In the genomic region with DNA sequence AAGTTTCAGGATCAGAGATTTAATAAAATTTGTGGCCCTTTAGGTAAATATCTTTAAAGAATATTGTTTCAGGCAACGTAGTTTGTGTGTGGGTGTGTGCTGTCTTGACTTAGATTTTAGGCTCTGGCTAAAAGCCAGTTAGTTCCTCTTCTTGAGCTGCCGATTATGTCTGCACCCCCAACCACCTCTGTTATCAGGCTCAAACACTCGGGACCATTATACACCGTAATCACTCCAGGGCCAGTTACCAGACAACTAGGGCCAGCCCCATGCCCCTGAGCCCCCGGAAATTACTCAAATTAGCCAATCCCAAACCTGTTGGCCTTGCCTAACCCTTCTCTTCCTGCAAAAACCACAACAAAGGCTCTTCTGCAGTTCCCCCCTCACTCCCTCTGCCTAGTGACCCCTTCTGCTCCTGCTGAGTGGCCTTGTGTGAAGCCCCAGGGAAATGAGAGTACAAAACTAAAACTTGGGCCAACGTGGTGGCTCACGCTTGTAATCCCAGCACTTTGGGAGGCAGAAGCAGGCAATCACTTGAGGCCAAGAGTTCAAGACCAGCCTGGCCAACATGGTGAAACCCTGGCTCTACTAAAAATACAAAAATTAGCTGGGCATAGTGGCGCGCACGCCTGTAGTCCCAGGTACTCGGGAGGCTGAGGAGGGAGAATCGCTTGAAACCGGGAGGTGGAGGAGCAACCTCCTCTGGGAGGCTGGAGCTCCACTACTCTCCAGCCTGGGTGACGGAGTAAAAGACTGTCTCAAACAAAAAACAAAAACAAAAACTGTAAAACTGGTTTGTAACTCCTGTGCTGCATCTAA, we compare ENCODE assay signal across 1 cellular context.
TF ChIP-seq lines count a peak whose summit lies in the region.

No MANE protein-coding gene starts in this region.

TF ChIP-seq in K562, 482 proteins besides CTCF, POLR2A, EP300 and RAD21 (continued from another document and continues in another):
- TF ChIP-seq, protein P1, sequence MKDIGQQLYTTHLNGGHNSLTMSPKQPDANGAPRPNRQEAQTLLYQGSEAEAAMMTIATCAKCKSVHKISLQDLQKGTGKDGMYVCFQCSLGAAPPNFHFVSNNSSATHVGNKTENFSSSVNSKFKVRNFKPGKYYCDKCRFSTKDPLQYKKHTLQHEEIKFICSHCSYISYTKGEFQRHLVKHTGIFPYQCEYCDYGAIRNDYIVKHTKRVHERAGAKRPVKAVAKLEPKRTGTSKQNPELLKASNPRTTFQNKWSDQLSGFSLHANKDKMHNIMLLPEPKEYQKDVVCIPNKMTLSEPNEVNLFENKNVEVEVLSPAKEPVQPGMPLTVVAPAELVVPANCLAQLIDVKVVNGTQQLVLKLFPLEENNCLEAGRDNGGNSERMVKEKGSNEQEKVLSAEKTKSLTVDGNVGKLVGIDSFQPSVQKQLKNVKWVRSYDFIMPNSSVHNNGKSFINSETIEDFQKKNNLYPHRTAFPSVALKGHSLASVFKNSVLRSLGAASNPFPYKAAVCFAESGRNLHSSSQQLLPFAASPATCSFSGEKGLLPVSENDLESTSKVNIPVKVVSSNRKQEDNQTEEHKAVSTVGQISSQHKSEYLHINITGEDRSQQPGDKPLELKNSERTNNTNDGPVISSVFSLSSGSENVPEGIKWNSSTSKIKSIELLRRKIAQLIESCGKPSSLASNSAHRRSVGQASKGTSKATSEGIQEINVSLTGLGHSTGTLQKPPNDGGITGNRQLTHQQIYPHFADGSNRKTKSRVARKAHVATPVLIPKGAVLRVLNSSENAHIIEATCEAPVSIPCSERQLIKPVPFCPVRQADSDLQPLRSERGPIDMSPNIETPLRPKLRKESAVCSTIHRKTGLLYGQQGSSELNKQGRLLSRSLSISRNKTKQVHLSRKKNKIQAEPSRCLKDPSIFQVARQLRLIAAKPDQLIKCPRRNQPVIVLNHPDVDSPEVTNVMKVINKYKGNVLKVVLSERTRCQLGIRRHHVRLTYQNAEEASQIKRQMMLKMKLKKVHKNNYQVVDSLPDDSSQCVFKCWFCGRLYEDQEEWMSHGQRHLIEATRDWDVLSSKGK (CRISPR knock-in tag; IDR thresholded peaks at IDR 0.05): 0 out of 2 replicates have a peak, but pooled peaks have one; percentile 34
- TF ChIP-seq, protein P2, sequence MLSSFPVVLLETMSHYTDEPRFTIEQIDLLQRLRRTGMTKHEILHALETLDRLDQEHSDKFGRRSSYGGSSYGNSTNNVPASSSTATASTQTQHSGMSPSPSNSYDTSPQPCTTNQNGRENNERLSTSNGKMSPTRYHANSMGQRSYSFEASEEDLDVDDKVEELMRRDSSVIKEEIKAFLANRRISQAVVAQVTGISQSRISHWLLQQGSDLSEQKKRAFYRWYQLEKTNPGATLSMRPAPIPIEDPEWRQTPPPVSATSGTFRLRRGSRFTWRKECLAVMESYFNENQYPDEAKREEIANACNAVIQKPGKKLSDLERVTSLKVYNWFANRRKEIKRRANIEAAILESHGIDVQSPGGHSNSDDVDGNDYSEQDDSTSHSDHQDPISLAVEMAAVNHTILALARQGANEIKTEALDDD (IDR thresholded peaks at IDR 0.05): peak; percentile 97
- TF ChIP-seq ELF2 (CRISPR knock-in tag; IDR thresholded peaks at IDR 0.05): peak; percentile 72
- TF ChIP-seq MIER1 (IDR thresholded peaks at IDR 0.05; ENCODE audit: low read depth): no peak; the same call in 1 of the 2 replicates
- TF ChIP-seq ZNF766 (CRISPR knock-in tag; conservative IDR thresholded peaks at IDR 0.05): peak; percentile 91; the same call in 1 of the 2 replicates
- TF ChIP-seq CXXC5 (CRISPR knock-in tag; IDR thresholded peaks at IDR 0.05): peak; percentile 91
- peak; percentile 100 for TF ChIP-seq DPF2 (IDR thresholded peaks at IDR 0.05)
- no peak for TF ChIP-seq PHF8 (IDR thresholded peaks at IDR 0.05; ENCODE audit: borderline replicate concordance, low read length)
- TF ChIP-seq, protein P3, sequence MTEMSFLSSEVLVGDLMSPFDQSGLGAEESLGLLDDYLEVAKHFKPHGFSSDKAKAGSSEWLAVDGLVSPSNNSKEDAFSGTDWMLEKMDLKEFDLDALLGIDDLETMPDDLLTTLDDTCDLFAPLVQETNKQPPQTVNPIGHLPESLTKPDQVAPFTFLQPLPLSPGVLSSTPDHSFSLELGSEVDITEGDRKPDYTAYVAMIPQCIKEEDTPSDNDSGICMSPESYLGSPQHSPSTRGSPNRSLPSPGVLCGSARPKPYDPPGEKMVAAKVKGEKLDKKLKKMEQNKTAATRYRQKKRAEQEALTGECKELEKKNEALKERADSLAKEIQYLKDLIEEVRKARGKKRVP (CRISPR knock-in tag; IDR thresholded peaks at IDR 0.05): peak; percentile 77; the same call in 1 of the 2 replicates
- no peak for TF ChIP-seq SAFB (IDR thresholded peaks at IDR 0.05; ENCODE audit: borderline replicate concordance, low read depth, low read length)
- TF ChIP-seq, protein P4, sequence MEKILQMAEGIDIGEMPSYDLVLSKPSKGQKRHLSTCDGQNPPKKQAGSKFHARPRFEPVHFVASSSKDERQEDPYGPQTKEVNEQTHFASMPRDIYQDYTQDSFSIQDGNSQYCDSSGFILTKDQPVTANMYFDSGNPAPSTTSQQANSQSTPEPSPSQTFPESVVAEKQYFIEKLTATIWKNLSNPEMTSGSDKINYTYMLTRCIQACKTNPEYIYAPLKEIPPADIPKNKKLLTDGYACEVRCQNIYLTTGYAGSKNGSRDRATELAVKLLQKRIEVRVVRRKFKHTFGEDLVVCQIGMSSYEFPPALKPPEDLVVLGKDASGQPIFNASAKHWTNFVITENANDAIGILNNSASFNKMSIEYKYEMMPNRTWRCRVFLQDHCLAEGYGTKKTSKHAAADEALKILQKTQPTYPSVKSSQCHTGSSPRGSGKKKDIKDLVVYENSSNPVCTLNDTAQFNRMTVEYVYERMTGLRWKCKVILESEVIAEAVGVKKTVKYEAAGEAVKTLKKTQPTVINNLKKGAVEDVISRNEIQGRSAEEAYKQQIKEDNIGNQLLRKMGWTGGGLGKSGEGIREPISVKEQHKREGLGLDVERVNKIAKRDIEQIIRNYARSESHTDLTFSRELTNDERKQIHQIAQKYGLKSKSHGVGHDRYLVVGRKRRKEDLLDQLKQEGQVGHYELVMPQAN (IDR thresholded peaks at IDR 0.05; ENCODE audit: borderline replicate concordance): peak; percentile 33
- TF ChIP-seq, protein P5, sequence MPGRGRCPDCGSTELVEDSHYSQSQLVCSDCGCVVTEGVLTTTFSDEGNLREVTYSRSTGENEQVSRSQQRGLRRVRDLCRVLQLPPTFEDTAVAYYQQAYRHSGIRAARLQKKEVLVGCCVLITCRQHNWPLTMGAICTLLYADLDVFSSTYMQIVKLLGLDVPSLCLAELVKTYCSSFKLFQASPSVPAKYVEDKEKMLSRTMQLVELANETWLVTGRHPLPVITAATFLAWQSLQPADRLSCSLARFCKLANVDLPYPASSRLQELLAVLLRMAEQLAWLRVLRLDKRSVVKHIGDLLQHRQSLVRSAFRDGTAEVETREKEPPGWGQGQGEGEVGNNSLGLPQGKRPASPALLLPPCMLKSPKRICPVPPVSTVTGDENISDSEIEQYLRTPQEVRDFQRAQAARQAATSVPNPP (IDR thresholded peaks at IDR 0.05; ENCODE audit: borderline replicate concordance, insufficient read depth, insufficient read length): no peak
- peak; percentile 100 for TF ChIP-seq ETV1 (tag; conservative IDR thresholded peaks at IDR 0.05; ENCODE audit: low read depth)
- TF ChIP-seq, protein P6, sequence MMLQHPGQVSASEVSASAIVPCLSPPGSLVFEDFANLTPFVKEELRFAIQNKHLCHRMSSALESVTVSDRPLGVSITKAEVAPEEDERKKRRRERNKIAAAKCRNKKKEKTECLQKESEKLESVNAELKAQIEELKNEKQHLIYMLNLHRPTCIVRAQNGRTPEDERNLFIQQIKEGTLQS (IDR thresholded peaks at IDR 0.05): peak; percentile 83
- TF ChIP-seq, protein P6 (CRISPR knock-in tag; conservative IDR thresholded peaks at IDR 0.05): peak; percentile 75; the same call in 1 of the 2 replicates
- peak; percentile 86 for TF ChIP-seq SMARCB1 (IDR thresholded peaks at IDR 0.05; ENCODE audit: insufficient read length, low read depth)
- 0 out of 4 replicates have a peak, but pooled peaks of 1 of the 2 experiments have one; percentile 24 for TF ChIP-seq SIN3A (IDR thresholded peaks at IDR 0.05; ENCODE audit: borderline replicate concordance in 2 of 2, control insufficient read depth in 1 of 2, low read depth in 2 of 2, low read length in 2 of 2)
- peak; percentile 99 for TF ChIP-seq GATAD2A (IDR thresholded peaks at IDR 0.05)
- TF ChIP-seq ZC3H8 (IDR thresholded peaks at IDR 0.05): no peak
- TF ChIP-seq GATAD2B (IDR thresholded peaks at IDR 0.05; ENCODE audit: borderline replicate concordance): peak; percentile 95; the same call in 1 of the 2 replicates
- 0 out of 2 replicates have a peak, but pooled peaks have one; percentile 89 for TF ChIP-seq ZNF830 (CRISPR knock-in tag; IDR thresholded peaks at IDR 0.05)
- TF ChIP-seq, protein P7, sequence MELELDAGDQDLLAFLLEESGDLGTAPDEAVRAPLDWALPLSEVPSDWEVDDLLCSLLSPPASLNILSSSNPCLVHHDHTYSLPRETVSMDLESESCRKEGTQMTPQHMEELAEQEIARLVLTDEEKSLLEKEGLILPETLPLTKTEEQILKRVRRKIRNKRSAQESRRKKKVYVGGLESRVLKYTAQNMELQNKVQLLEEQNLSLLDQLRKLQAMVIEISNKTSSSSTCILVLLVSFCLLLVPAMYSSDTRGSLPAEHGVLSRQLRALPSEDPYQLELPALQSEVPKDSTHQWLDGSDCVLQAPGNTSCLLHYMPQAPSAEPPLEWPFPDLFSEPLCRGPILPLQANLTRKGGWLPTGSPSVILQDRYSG (tag; conservative IDR thresholded peaks at IDR 0.05; ENCODE audit: low read depth): peak; percentile 98
- TF ChIP-seq NCOA6 (IDR thresholded peaks at IDR 0.05): peak; percentile 86; the same call in 1 of the 2 replicates
- TF ChIP-seq, protein P8, sequence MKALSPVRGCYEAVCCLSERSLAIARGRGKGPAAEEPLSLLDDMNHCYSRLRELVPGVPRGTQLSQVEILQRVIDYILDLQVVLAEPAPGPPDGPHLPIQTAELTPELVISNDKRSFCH (CRISPR knock-in tag; IDR thresholded peaks at IDR 0.05): peak; percentile 61; the same call in 1 of the 2 replicates
- TF ChIP-seq, protein P8 (tag; IDR thresholded peaks at IDR 0.05): peak; percentile 97
- peak; percentile 100 for TF ChIP-seq TCF7 (IDR thresholded peaks at IDR 0.05; ENCODE audit: borderline replicate concordance)
- TF ChIP-seq, protein P9, sequence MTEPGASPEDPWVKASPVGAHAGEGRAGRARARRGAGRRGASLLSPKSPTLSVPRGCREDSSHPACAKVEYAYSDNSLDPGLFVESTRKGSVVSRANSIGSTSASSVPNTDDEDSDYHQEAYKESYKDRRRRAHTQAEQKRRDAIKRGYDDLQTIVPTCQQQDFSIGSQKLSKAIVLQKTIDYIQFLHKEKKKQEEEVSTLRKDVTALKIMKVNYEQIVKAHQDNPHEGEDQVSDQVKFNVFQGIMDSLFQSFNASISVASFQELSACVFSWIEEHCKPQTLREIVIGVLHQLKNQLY (CRISPR knock-in tag; conservative IDR thresholded peaks at IDR 0.05): peak in 1 of 2 experiments; percentile 87; a peak in 1 of 4 replicates
- TF ChIP-seq XRCC3 (IDR thresholded peaks at IDR 0.05): no peak
- no peak for TF ChIP-seq CHCHD3 (CRISPR knock-in tag; IDR thresholded peaks at IDR 0.05)
- TF ChIP-seq MTA3 (IDR thresholded peaks at IDR 0.05; ENCODE audit: borderline replicate concordance): peak; percentile 95
- no peak for TF ChIP-seq ESRRB (CRISPR knock-in tag; IDR thresholded peaks at IDR 0.05; ENCODE audit: borderline replicate concordance)
- no peak for TF ChIP-seq POU5F1 (IDR thresholded peaks at IDR 0.05; ENCODE audit: borderline replicate concordance, low read depth, low read length, partially characterized antibody)
- TF ChIP-seq SMARCC2 (IDR thresholded peaks at IDR 0.05; ENCODE audit: low read depth): peak; percentile 99
- TF ChIP-seq ZNF507 (tag; conservative IDR thresholded peaks at IDR 0.05): no peak; the same call in 1 of the 2 replicates
- peak; percentile 84 for TF ChIP-seq REST (CRISPR knock-in tag; IDR thresholded peaks at IDR 0.05; ENCODE audit: low read depth)
- TF ChIP-seq ZNF274 (IDR thresholded peaks at IDR 0.05; ENCODE audit: borderline replicate concordance, low read depth, low read length): peak; percentile 78; the same call in 1 of the 2 replicates
- peak; percentile 96 for TF ChIP-seq ZNF197 (CRISPR knock-in tag; IDR thresholded peaks at IDR 0.05; ENCODE audit: low read depth)
- TF ChIP-seq ZNF282 (CRISPR knock-in tag; IDR thresholded peaks at IDR 0.05): no peak
- TF ChIP-seq ERF (CRISPR knock-in tag; IDR thresholded peaks at IDR 0.05): peak; percentile 92
- peak; percentile 79 to 82; a peak in 2 of 4 replicates for TF ChIP-seq SRF (CRISPR knock-in tag; IDR thresholded peaks at IDR 0.05)
- peak; percentile 99 for TF ChIP-seq CEBPB (tag; IDR thresholded peaks at IDR 0.05)
- no peak for TF ChIP-seq SRSF3 (IDR thresholded peaks at IDR 0.05; ENCODE audit: insufficient read depth, low read length)
- TF ChIP-seq NONO (IDR thresholded peaks at IDR 0.05; ENCODE audit: low read depth in 2 of 2, low read length in 1 of 2): peak in 1 of 2 experiments; percentile 95; a peak in 2 of 4 replicates
- peak; percentile 90 for TF ChIP-seq CBX1 (IDR thresholded peaks at IDR 0.05; ENCODE audit: low read depth)
- no peak for TF ChIP-seq SRSF1 (IDR thresholded peaks at IDR 0.05; ENCODE audit: low read depth, low read length)
- TF ChIP-seq NR3C1 (CRISPR knock-in tag; IDR thresholded peaks at IDR 0.05): no peak
